8 cellular contexts compared by ENCODE assay signal in the genomic region with DNA sequence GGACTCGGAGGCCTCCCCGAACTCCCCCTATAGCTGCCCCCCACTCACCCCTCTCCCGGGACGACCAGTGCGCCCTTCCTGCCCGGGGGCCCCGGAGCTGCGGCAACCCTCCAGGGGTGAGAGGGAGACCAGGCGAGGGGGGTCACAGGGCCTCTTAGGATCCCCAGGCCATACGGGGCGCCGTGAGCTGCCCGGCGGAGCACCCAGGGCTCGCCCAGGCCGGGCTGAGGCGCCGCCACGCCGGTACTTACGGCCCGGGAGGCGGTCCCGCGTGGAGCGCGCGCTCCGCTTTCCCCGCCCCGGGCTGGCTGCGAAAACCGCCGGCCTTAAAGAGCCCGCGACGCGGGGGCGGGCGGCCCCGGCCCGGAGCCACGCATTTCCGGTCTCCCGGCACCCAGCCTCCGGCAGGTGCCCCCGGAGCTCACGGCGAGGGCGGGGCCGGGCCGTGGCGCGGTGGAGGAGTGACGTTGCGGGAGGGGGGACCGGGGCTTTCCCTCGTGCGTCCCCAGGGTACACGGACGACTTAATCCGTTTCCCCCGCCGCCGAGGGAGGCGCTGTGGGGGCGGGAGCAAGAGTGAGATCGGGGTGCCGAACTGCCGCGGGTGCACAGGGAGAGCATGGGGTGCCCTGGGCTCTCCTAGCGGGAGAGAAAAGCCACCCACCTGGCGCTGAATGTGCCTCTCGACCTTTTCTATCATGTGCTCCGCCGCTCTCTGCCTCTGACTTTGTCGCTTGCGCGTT. TPM values are rescaled to one million over a fixed set of nuclear protein-coding genes. Genes with fewer than 3 reads are reported as not detected.
A peak's percentile ranks its signal among the peaks of the same experiment; 100 is the strongest.
DNase-seq lines count a peak whose midpoint lies in the region; ATAC-seq lines count a peak whose summit lies in the region.

A gene (minus strand): TSS at position 381 of the 742 bp plus-strand sequence. CDS start 1,019 bp downstream, outside the sequence.

- no peaks in the 10 kb centered on the region for H3K9me3 Mint-ChIP-seq in activated CD4-positive, alpha-beta T cell treated with anti-CD3 and anti-CD28 coated beads, Interleukin-2, amount 10 ng/mL, durations not matched to agents 24 days and 14 days

- no peaks in the 10 kb centered on the region for H3K27me3 Mint-ChIP-seq in activated CD4-positive, alpha-beta T cell treated with anti-CD3 and anti-CD28 coated beads, Interleukin-2, amount 10 ng/mL, durations not matched to agents 24 days and 14 days

- ATAC-seq in GM19324 (IDR thresholded peaks at IDR 0.05; ENCODE audit: low FRiP score, unreplicated experiment) (peak; percentile 74), HG03460 (IDR thresholded peaks at IDR 0.05; ENCODE audit: unreplicated experiment) (peak; percentile 54), left lobe of liver (peak; percentile 85)

- peak within 1 kb of the TSS; percentile 98 for H3K27ac Mint-ChIP-seq in activated CD4-positive, alpha-beta T cell treated with anti-CD3 and anti-CD28 coated beads, Interleukin-2, amount 10 ng/mL, durations not matched to agents 24 days and 14 days

- H3K4me3 Mint-ChIP-seq in activated CD4-positive, alpha-beta T cell treated with anti-CD3 and anti-CD28 coated beads, Interleukin-2, amount 10 ng/mL, durations not matched to agents 24 days and 14 days = peak within 1 kb of the TSS; percentile 95

- intact Hi-C loops in activated CD4-positive, alpha-beta T cell treated with anti-CD3 and anti-CD28 coated beads, Interleukin-2, amount 10 ng/mL, durations not matched to agents 24 days and 14 days (cut with micrococcal nuclease) = loop anchor here (1.0 to 10.0 kb wide), 10 partner anchors 86 to 860 kb away; a partner anchor contains a TSS

- H3K36me3 Mint-ChIP-seq in activated CD4-positive, alpha-beta T cell treated with anti-CD3 and anti-CD28 coated beads, Interleukin-2, amount 10 ng/mL, durations not matched to agents 24 days and 14 days (ENCODE audit: low read depth) = peaks cover 28% of the 10 kb centered on the region

- peaks cover 32% of the 10 kb centered on the region for H3K4me1 Mint-ChIP-seq in activated CD4-positive, alpha-beta T cell treated with anti-CD3 and anti-CD28 coated beads, Interleukin-2, amount 10 ng/mL, durations not matched to agents 24 days and 14 days

- peak; percentile 52 to 94 (median 83) for DNase-seq in C1 segment of cervical spinal cord (lab: John Stamatoyannopoulos, UW)
- peak; percentile 83 for DNase-seq in NCI-H526 treated with DMSO at 0.1 percent for 48 hours (lab: John Stamatoyannopoulos, UW)
- DNase-seq in activated CD4-positive, alpha-beta T cell treated with anti-CD3 and anti-CD28 coated beads, Interleukin-2, amount 10 ng/mL, durations not matched to agents 24 days and 14 days = peak; percentile 98
- peak; percentile 45 for DNase-seq in cortex of kidney (lab: John Stamatoyannopoulos, UW)
- DNase-seq in left lobe of liver (ENCODE audit: low spot score) = peak; percentile 96
- DNase-seq in stimulated activated CD4-positive, alpha-beta T cell treated with anti-CD3 and anti-CD28 coated beads, Interleukin-2, amount 100 ng/mL, for 48 hours = peak; percentile 86 to 87

RNA-seq across cellular contexts. Expression of the gene that starts here (rescaled TPM):
- total RNA-seq in activated CD4-positive, alpha-beta T cell treated with anti-CD3 and anti-CD28 coated beads, Interleukin-2, amount 10 ng/mL, durations not matched to agents 24 days and 14 days = 37.9 and 42.6 TPM in 2 replicates
- total RNA-seq in left lobe of liver = 8.2 TPM

Comparison
In these comparisons a context has a peak if more than half of its experiments do, and no peak if none do; other contexts are left out.
1. Peak in every context shown above with its lines: DNase-seq and ATAC-seq.
2. DNase-seq: peak in every context shown above with its lines; median percentile 98 in activated CD4-positive, alpha-beta T cell treated with anti-CD3 and anti-CD28 coated beads, Interleukin-2, amount 10 ng/mL, durations not matched to agents 24 days and 14 days; 96 in left lobe of liver; 86 in stimulated activated CD4-positive, alpha-beta T cell treated with anti-CD3 and anti-CD28 coated beads, Interleukin-2, amount 100 ng/mL, for 48 hours; 83 in C1 segment of cervical spinal cord; 83 in NCI-H526 treated with DMSO at 0.1 percent for 48 hours; 45 in cortex of kidney.